Comparison of ENCODE assay signal across 12 cellular contexts in the genomic region with DNA sequence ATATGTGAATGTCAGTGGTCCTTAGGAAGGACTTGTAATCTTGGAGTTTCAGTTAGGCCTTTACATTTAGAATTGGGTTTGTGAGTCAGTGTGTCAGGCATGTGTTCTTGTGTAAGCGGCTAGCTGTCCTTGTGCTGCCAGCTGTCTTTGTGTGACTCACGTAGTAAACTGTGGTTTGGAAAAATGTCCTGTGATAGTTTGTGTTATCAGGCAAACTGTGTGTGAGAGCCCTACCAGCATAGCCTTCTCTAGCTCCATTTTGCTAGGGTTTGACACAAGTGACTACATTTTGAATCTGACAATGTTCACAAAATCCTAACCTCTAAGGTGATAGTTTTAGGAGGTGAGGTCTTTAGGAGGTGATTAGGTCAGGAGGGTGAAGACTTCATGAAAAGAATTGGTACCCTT. TPM values are rescaled to one million over a fixed set of nuclear protein-coding genes. Genes with fewer than 3 reads are reported as not detected.
DNase-seq lines count a peak whose midpoint lies in the region; ATAC-seq and TF ChIP-seq lines count a peak whose summit lies in the region.
"Had no signal": no experiment of that assay in that cellular context is flagged by ENCODE, and none has a peak within 500 bp of the region (broad histone marks: within the 10 kb centered on the region; RNA-seq: fewer than 3 reads in every experiment).

No MANE protein-coding gene starts in this region.

- H3K36me3 ChIP-seq in SJCRH30 = no peaks in the 10 kb centered on the region

- in situ Hi-C loops in GM13976 (cut with MboI; ENCODE audit: low sequenced_read_pairs, unreplicated experiment) = no loop called here

- no peaks in the 10 kb centered on the region for H3K9me3 Mint-ChIP-seq in stimulated activated naive B cell treated with anti-CD40 and anti-IgM and Interleukin-4, amounts not matched to agents 10 μg/mL and 1 μg/mL and 100 μg/mL, for 72 hours
- H3K9me3 Mint-ChIP-seq in stimulated activated memory B cell treated with anti-CD40 and anti-IgM and Interleukin-4, amounts not matched to agents 10 μg/mL and 1 μg/mL and 100 μg/mL, for 72 hours = no peaks in the 10 kb centered on the region

- H3K4me1 ChIP-seq in SJCRH30 = peaks cover 21% of the 10 kb centered on the region

- H3K36me3 Mint-ChIP-seq in stimulated activated naive B cell treated with anti-CD40 and anti-IgM and Interleukin-4, amounts not matched to agents 10 μg/mL and 1 μg/mL and 100 μg/mL, for 72 hours = no peaks in the 10 kb centered on the region
- no peaks in the 10 kb centered on the region for H3K36me3 Mint-ChIP-seq in stimulated activated memory B cell treated with anti-CD40 and anti-IgM and Interleukin-4, amounts not matched to agents 10 μg/mL and 1 μg/mL and 100 μg/mL, for 72 hours

- no peak overlapping the region for H3K27ac Mint-ChIP-seq in stimulated activated naive B cell treated with anti-CD40 and anti-IgM and Interleukin-4, amounts not matched to agents 10 μg/mL and 1 μg/mL and 100 μg/mL, for 72 hours
- H3K27ac Mint-ChIP-seq in stimulated activated memory B cell treated with anti-CD40 and anti-IgM and Interleukin-4, amounts not matched to agents 10 μg/mL and 1 μg/mL and 100 μg/mL, for 72 hours = no peak overlapping the region

- H3K27me3 Mint-ChIP-seq in stimulated activated naive B cell treated with anti-CD40 and anti-IgM and Interleukin-4, amounts not matched to agents 10 μg/mL and 1 μg/mL and 100 μg/mL, for 72 hours = no peaks in the 10 kb centered on the region
- no peaks in the 10 kb centered on the region for H3K27me3 Mint-ChIP-seq in stimulated activated memory B cell treated with anti-CD40 and anti-IgM and Interleukin-4, amounts not matched to agents 10 μg/mL and 1 μg/mL and 100 μg/mL, for 72 hours

- peak; percentile 90 for DNase-seq in GM04504 (ENCODE audit: low read depth)
- peak; percentile 70 to 75 for DNase-seq in SJCRH30
- DNase-seq in fibroblast of gingiva (ENCODE audit: low read depth) = peak; percentile 94
- DNase-seq in retinal pigment epithelial cell (ENCODE audit: low read depth) = peak; percentile 85
- DNase-seq in GM13976 (ENCODE audit: low spot score) = no peak
- DNase-seq in stimulated activated naive B cell treated with anti-CD40 and anti-IgM and Interleukin-4, amounts not matched to agents 10 μg/mL and 1 μg/mL and 100 μg/mL, for 72 hours = no peak
- DNase-seq: cortex of kidney; NCI-H146; stimulated activated naive CD8-positive, alpha-beta T cell treated with anti-CD3 and anti-CD28 coated beads, Interleukin-15, Interleukin-2, amounts not matched to agents 100 U/mL and 50 U/mL, for 24 hours had no signal

- H3K4me3 Mint-ChIP-seq in stimulated activated naive B cell treated with anti-CD40 and anti-IgM and Interleukin-4, amounts not matched to agents 10 μg/mL and 1 μg/mL and 100 μg/mL, for 72 hours = no peak overlapping the region
- no peak overlapping the region for H3K4me3 Mint-ChIP-seq in stimulated activated memory B cell treated with anti-CD40 and anti-IgM and Interleukin-4, amounts not matched to agents 10 μg/mL and 1 μg/mL and 100 μg/mL, for 72 hours

- no peaks in the 10 kb centered on the region for H3K27me3 ChIP-seq in SJCRH30

- H3K9me3 ChIP-seq in SJCRH30 (replicated peaks) = no peaks in the 10 kb centered on the region

- peak overlapping the region; percentile 70 for H3K27ac ChIP-seq in SJCRH30
- H3K27ac ChIP-seq: skin epidermis had no signal

- H3K4me3 ChIP-seq in SJCRH30 (no peak overlapping the region), retinal pigment epithelial cell (ENCODE audit: low read length) (no peak overlapping the region)
- H3K4me3 ChIP-seq: skin epidermis had no signal

- ATAC-seq in HG02642 (IDR thresholded peaks at IDR 0.05; ENCODE audit: poor library complexity, unreplicated experiment) = no peak
- ATAC-seq in stimulated activated naive B cell treated with anti-CD40 and anti-IgM and Interleukin-4, amounts not matched to agents 10 μg/mL and 1 μg/mL and 100 μg/mL, for 72 hours (replicated peaks) = no peak
- ATAC-seq in stimulated activated memory B cell treated with anti-CD40 and anti-IgM and Interleukin-4, amounts not matched to agents 10 μg/mL and 1 μg/mL and 100 μg/mL, for 72 hours = no peak
- ATAC-seq: stimulated activated naive CD8-positive, alpha-beta T cell treated with anti-CD3 and anti-CD28 coated beads, Interleukin-15, Interleukin-2, amounts not matched to agents 100 U/mL and 50 U/mL, for 24 hours had no signal

- no peaks in the 10 kb centered on the region for H3K4me1 Mint-ChIP-seq in stimulated activated naive B cell treated with anti-CD40 and anti-IgM and Interleukin-4, amounts not matched to agents 10 μg/mL and 1 μg/mL and 100 μg/mL, for 72 hours
- no peaks in the 10 kb centered on the region for H3K4me1 Mint-ChIP-seq in stimulated activated memory B cell treated with anti-CD40 and anti-IgM and Interleukin-4, amounts not matched to agents 10 μg/mL and 1 μg/mL and 100 μg/mL, for 72 hours

- no peak for TF ChIP-seq CTCF in retinal pigment epithelial cell (conservative IDR thresholded peaks at IDR 0.05; ENCODE audit: low read depth, low read length)
- TF ChIP-seq CTCF in GM13976 (IDR thresholded peaks at IDR 0.05; ENCODE audit: borderline replicate concordance, control extremely low read depth, extremely low read depth, insufficient read depth, missing control alignments) = no peak

RNA-seq across cellular contexts. Expression of a gene that starts 6.9 kb away (rescaled TPM):
- total RNA-seq in SJCRH30 (2014; rRNA removed; shearing (Covaris generic)) = 18.7 and 19.6 TPM in 2 replicates

Comparison
In these comparisons a context has a peak if more than half of its experiments do, and no peak if none do; other contexts are left out.
1. DNase-seq: peak in GM04504 (single experiment), SJCRH30 (2 of 2), fibroblast of gingiva (single experiment) and retinal pigment epithelial cell (single experiment); none in GM13976 (single experiment) and stimulated activated naive B cell treated with anti-CD40 and anti-IgM and Interleukin-4, amounts not matched to agents 10 μg/mL and 1 μg/mL and 100 μg/mL, for 72 hours (single experiment).